ENCODE assay signal across 6 cellular contexts in genomic region chr6:159824690-159825089, GRCh38. TPM values are rescaled to one million over a fixed set of nuclear protein-coding genes. Genes with fewer than 3 reads are reported as not detected.
"Had no signal": no experiment of that assay in that cellular context is flagged by ENCODE, and none has a peak within 500 bp of the region (broad histone marks: within the 10 kb centered on the region; RNA-seq: fewer than 3 reads in every experiment).

No MANE protein-coding gene starts in this region.

RNA-seq across cellular contexts. Expression of gene PNLDC1, which starts 24.6 kb away (rescaled TPM):
- total RNA-seq: GM23248, GM23338, H4, H7, H9, HFFc6 had no signal
- polyA plus RNA-seq: GM23248, GM23338 had no signal
